In the genomic region with DNA sequence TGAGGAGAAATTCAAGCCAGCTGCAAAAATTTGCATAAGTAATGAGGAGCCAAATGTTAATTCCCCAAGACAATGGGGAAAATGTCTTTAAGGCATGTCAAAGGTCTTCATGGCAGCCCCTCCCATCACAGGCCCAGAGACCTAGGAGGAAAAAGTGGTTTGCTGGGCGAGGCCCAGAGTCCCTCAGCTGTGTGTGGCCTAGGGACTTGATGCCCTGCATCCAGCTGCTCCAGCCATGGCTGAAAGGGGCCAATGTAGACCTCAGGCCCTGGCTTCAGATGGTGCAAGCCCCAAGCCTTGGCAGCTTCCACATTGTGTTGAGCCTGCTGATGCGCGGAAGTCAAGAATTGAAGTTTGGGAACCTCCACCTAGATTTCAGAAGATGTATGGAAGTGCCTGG, we compare ENCODE assay signal across 3 cellular contexts. TPM values are rescaled to one million over a fixed set of nuclear protein-coding genes. Genes with fewer than 3 reads are reported as not detected.
"Had no signal": no experiment of that assay in that cellular context is flagged by ENCODE, and none has a peak within 500 bp of the region (broad histone marks: within the 10 kb centered on the region; RNA-seq: fewer than 3 reads in every experiment).

No MANE protein-coding gene starts in this region.

RNA-seq across cellular contexts. Expression of gene FRMD7, which starts 35.3 kb away (rescaled TPM):
- total RNA-seq: LHCN-M2, MCF 10A, NCI-H460 had no signal
